20 cellular contexts compared by ENCODE assay signal in the genomic region with DNA sequence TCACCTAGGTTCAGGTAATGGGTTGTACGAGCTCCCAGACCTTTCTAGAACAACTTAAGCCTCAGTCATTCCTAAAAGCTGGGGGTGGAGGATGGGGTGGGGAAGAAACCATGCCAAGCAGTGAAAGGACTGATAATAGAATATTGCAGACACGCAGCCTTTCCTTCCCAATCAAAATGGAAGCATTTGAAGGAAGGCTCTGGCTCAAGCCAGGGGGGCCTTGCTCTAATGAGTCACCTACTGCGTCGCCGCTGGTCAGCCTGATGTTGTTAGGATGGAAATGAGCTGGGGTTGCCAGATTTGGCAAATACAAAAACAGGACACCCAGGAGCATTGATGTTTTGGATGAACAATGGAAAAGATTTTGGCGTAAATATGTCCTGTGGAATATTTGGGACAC. TPM values are rescaled to one million over a fixed set of nuclear protein-coding genes. Genes with fewer than 3 reads are reported as not detected.
DNase-seq lines count a peak whose midpoint lies in the region; ATAC-seq and TF ChIP-seq lines count a peak whose summit lies in the region.
"Had no signal": no experiment of that assay in that cellular context is flagged by ENCODE, and none has a peak within 500 bp of the region (broad histone marks: within the 10 kb centered on the region; RNA-seq: fewer than 3 reads in every experiment).

No MANE protein-coding gene starts in this region.

- no peaks in the 10 kb centered on the region for H3K79me2 ChIP-seq in OCI-LY7 (ENCODE audit: insufficient read depth, low read depth, low read length)
- H3K79me2 ChIP-seq in osteoblast (ENCODE audit: insufficient read depth, low read length): no peaks in the 10 kb centered on the region

- CTCF ChIA-PET in OCI-LY7 (lab: Charles Lee; ENCODE audit: unreplicated experiment): interaction anchor here (1.7 kb wide), 1 partner anchor 15 kb away, joined by 7 read pairs; no protein-coding TSS in a partner anchor

- in situ Hi-C loops in astrocyte of the spinal cord (cut with HindIII; ENCODE audit: low sequenced_read_pairs): no loop called here

- H3K9me2 ChIP-seq in OCI-LY7 (ENCODE audit: insufficient read depth, low read length): no peaks in the 10 kb centered on the region

- no peaks in the 10 kb centered on the region for H4K20me1 ChIP-seq in OCI-LY7 (ENCODE audit: insufficient read depth, low read length)
- peaks cover 5% of the 10 kb centered on the region for H4K20me1 ChIP-seq in osteoblast (ENCODE audit: insufficient read depth, low read length)

- peaks cover 66% of the 10 kb centered on the region for H3K4me1 ChIP-seq in OCI-LY7 (ENCODE audit: insufficient read depth, low read length, poor library complexity, severe bottlenecking)
- H3K4me1 ChIP-seq in osteoblast (ENCODE audit: insufficient read depth, low read length): peaks cover 29% of the 10 kb centered on the region

- H3K27ac ChIP-seq in OCI-LY7 (ENCODE audit: low read depth, low read length, poor library complexity, severe bottlenecking): no peak overlapping the region
- H3K27ac ChIP-seq in osteoblast (ENCODE audit: low read depth, low read length): no peak overlapping the region
- H3K27ac ChIP-seq: Peyer's patch had no signal

- H3K9me3 ChIP-seq in OCI-LY7 (ENCODE audit: low read length) (no peaks in the 10 kb centered on the region), osteoblast (ENCODE audit: low read depth, low read length) (no peaks in the 10 kb centered on the region)
- H3K9me3 ChIP-seq: Peyer's patch had no signal

- H3K4me3 ChIP-seq in OCI-LY7 (ENCODE audit: low read depth, low read length, poor library complexity, severe bottlenecking): no peak overlapping the region
- no peak overlapping the region for H3K4me3 ChIP-seq in astrocyte of the spinal cord (ENCODE audit: low read depth, low read length)
- no peak overlapping the region for H3K4me3 ChIP-seq in osteoblast (ENCODE audit: insufficient read depth, low read length)
- H3K4me3 ChIP-seq: Peyer's patch had no signal

- DNase-seq in EH (ENCODE audit: low read depth) (peak; percentile 37), OCI-LY7 (ENCODE audit: low spot score) (no peak), astrocyte of the spinal cord (ENCODE audit: low read depth, low spot score) (peak; percentile 22), osteoblast (ENCODE audit: insufficient read length, low spot score, missing footprints) (peak; percentile 79), superior temporal gyrus (ENCODE audit: extremely low spot score) (no peak), cerebellum (ENCODE audit: low spot score) (no peak)
- DNase-seq: H7, KG1, NCI-H1694 treated with DMSO at 0.1 percent for 48 hours, NCI-H2081 treated with DMSO at 0.1 percent for 48 hours, NCI-H2171 treated with DMSO at 0.1 percent for 48 hours, NCI-H524 treated with DMSO at 0.1 percent for 48 hours, NCI-H82, Peyer's patch, SW 1271 had no signal

- TF ChIP-seq CTCF in OCI-LY7 (conservative IDR thresholded peaks at IDR 0.05; ENCODE audit: low read length): no peak
- no peak for TF ChIP-seq CTCF in astrocyte of the spinal cord (IDR thresholded peaks at IDR 0.05; ENCODE audit: low read depth, low read length)
- TF ChIP-seq CTCF in osteoblast (IDR thresholded peaks at IDR 0.05; ENCODE audit: extremely low read depth, low read depth, low read length): no peak

- H3K4me2 ChIP-seq in OCI-LY7 (ENCODE audit: low read length): peak overlapping the region; percentile 85
- no peak overlapping the region for H3K4me2 ChIP-seq in osteoblast (ENCODE audit: insufficient read depth, low read length)

- H3K36me3 ChIP-seq in OCI-LY7 (ENCODE audit: insufficient read depth, low read length) (no peaks in the 10 kb centered on the region), osteoblast (ENCODE audit: insufficient read depth, low read length) (no peaks in the 10 kb centered on the region)
- H3K36me3 ChIP-seq: Peyer's patch had no signal

- no peaks in the 10 kb centered on the region for H3K27me3 ChIP-seq in osteoblast (ENCODE audit: insufficient read depth, low read length)
- H3K27me3 ChIP-seq: Peyer's patch had no signal

- no peak for ATAC-seq in HG02973 (IDR thresholded peaks at IDR 0.05; ENCODE audit: unreplicated experiment)
- ATAC-seq: Right ventricle myocardium inferior had no signal

- intact Hi-C loops in OCI-LY7 (cut with micrococcal nuclease; ENCODE audit: unreplicated experiment): no loop called here

- POLR2A ChIA-PET in OCI-LY7 (lab: Charles Lee): interaction anchor here (0.7 kb wide), 1 partner anchor 31 kb away, joined by 4 read pairs; no protein-coding TSS in a partner anchor

- H2AFZ ChIP-seq in OCI-LY7 (ENCODE audit: low read length): no peak overlapping the region
- no peak overlapping the region for H2AFZ ChIP-seq in osteoblast (ENCODE audit: low read length)

- no TSS peak for BruUV-seq in OCI-LY7 (replicated peaks; lab: Mats Ljungman, UMichigan)

RNA-seq across cellular contexts. Expression of a gene that starts 6.2 kb away (rescaled TPM):
- 0.21 and 0.25 TPM in 2 replicates for total RNA-seq in OCI-LY7 (2014; rRNA removed; shearing (Covaris generic))
- total RNA-seq in OCI-LY7 (2022): 0.72 and 0.87 TPM in 2 replicates
- total RNA-seq in osteoblast: 4.0 and 4.1 TPM in 2 replicates
- total RNA-seq in cerebellum: 3.8 TPM
- total RNA-seq: B cell, SK-MEL-5 had no signal

RNA-seq across cellular contexts. Expression of a gene that starts 27.5 kb away (rescaled TPM):
- total RNA-seq in OCI-LY7 (2014; rRNA removed; shearing (Covaris generic)): not detected in 2 replicates
- total RNA-seq in OCI-LY7 (2022): not detected in 2 replicates
- total RNA-seq in osteoblast: 26.8 and 27.5 TPM in 2 replicates
- total RNA-seq in cerebellum: 0.64 TPM
- total RNA-seq: HT1080, SK-MEL-5 had no signal

RNA-seq across cellular contexts. Expression of a gene that starts 54.0 kb away (rescaled TPM):
- not detected in 2 replicates for total RNA-seq in OCI-LY7 (2014; rRNA removed; shearing (Covaris generic))
- not detected in 2 replicates for total RNA-seq in OCI-LY7 (2022)
- not detected in 2 replicates for total RNA-seq in osteoblast
- not detected for total RNA-seq in cerebellum
- total RNA-seq: B cell, HT1080, Right ventricle myocardium inferior, SK-MEL-5 had no signal

Comparison
In these comparisons a context has a peak if more than half of its experiments do, and no peak if none do; other contexts are left out.
1. DNase-seq: peak in EH (single experiment), astrocyte of the spinal cord (single experiment) and osteoblast (single experiment); none in OCI-LY7 (single experiment), superior temporal gyrus (single experiment) and cerebellum (single experiment).
2. RNA of a gene that starts 27.5 kb away (total RNA-seq): 26.8 to 27.5 TPM in osteoblast; 0.64 TPM in cerebellum (single experiment) and not detected in OCI-LY7; every median in the first group is over 10 times any median in the second.